ENCODE assay signal across 22 cellular contexts in genomic region chr9:21533597-21533996, GRCh38. TPM values are rescaled to one million over a fixed set of nuclear protein-coding genes. Genes with fewer than 3 reads are reported as not detected.
"Had no signal": no experiment of that assay in that cellular context is flagged by ENCODE, and none has a peak within 500 bp of the region (broad histone marks: within the 10 kb centered on the region; RNA-seq: fewer than 3 reads in every experiment).

No MANE protein-coding gene starts in this region.

- H3K4me1 Mint-ChIP-seq: activated CD4-positive, alpha-beta T cell treated with anti-CD3 and anti-CD28 coated beads, Interleukin-2, amount 10 ng/mL, durations not matched to agents 7 days and 5 days; activated T-helper 17 cell treated with anti-CD3 and anti-CD28 coated beads, Interleukin-2, amount 50 U/mL, for 72 hours; T-cell had no signal

- H3K27ac ChIP-seq: brain microvascular endothelial cell, cardiac muscle cell, SK-N-MC, VCaP had no signal

- H3K36me3 ChIP-seq: brain microvascular endothelial cell, cardiac muscle cell had no signal

- H3K27me3 Mint-ChIP-seq: activated CD4-positive, alpha-beta T cell treated with anti-CD3 and anti-CD28 coated beads, Interleukin-2, amount 10 ng/mL, durations not matched to agents 7 days and 5 days; activated naive CD8-positive, alpha-beta T cell had no signal

- ATAC-seq: activated T-helper 17 cell treated with anti-CD3 and anti-CD28 coated beads, Interleukin-2, amount 50 U/mL, for 72 hours; T-cell had no signal

- DNase-seq: activated CD4-positive, alpha-beta memory T cell treated with anti-CD3 and anti-CD28 coated beads for 36 hours; activated CD4-positive, alpha-beta T cell treated with anti-CD3 and anti-CD28 coated beads, Interleukin-2, amount 10 ng/mL, durations not matched to agents 7 days and 5 days; activated CD4-positive, CD25-positive, alpha-beta regulatory T cell; activated CD8-positive, alpha-beta memory T cell treated with anti-CD3 and anti-CD28 coated beads for 24 hours; activated gamma-delta T cell; activated naive CD4-positive, alpha-beta T cell treated with anti-CD3 and anti-CD28 coated beads for 36 hours; activated T-cell treated with anti-CD3 and anti-CD28 coated beads, Interleukin-2, amount 50 U/mL, for 48 hours; amygdala; brain microvascular endothelial cell; Karpas-422; NCI-H1048; NCI-H146; NCI-H187 treated with DMSO at 0.1 percent for 48 hours; NCI-H2081 treated with DMSO at 0.1 percent for 48 hours; NCI-H446; T-cell; T-helper 2 cell had no signal

- H3K9me3 Mint-ChIP-seq: activated CD4-positive, alpha-beta memory T cell treated with anti-CD3 and anti-CD28 coated beads for 36 hours; activated CD4-positive, alpha-beta T cell treated with anti-CD3 and anti-CD28 coated beads, Interleukin-2, amount 10 ng/mL, durations not matched to agents 7 days and 5 days; activated naive CD4-positive, alpha-beta T cell treated with anti-CD3 and anti-CD28 coated beads for 36 hours; activated T-helper 17 cell treated with anti-CD3 and anti-CD28 coated beads, Interleukin-2, amount 50 U/mL, for 72 hours; T-cell had no signal

- H3K27ac Mint-ChIP-seq: activated CD4-positive, alpha-beta memory T cell treated with anti-CD3 and anti-CD28 coated beads for 36 hours; activated CD4-positive, alpha-beta T cell treated with anti-CD3 and anti-CD28 coated beads, Interleukin-2, amount 10 ng/mL, durations not matched to agents 7 days and 5 days; activated naive CD4-positive, alpha-beta T cell treated with anti-CD3 and anti-CD28 coated beads for 36 hours; activated naive CD8-positive, alpha-beta T cell; activated T-helper 17 cell treated with anti-CD3 and anti-CD28 coated beads, Interleukin-2, amount 50 U/mL, for 72 hours; T-cell had no signal

- H3K27me3 ChIP-seq: brain microvascular endothelial cell, cardiac muscle cell had no signal

- H3K4me3 Mint-ChIP-seq: activated CD4-positive, alpha-beta memory T cell treated with anti-CD3 and anti-CD28 coated beads for 36 hours; activated CD4-positive, alpha-beta T cell treated with anti-CD3 and anti-CD28 coated beads, Interleukin-2, amount 10 ng/mL, durations not matched to agents 7 days and 5 days; activated naive CD4-positive, alpha-beta T cell treated with anti-CD3 and anti-CD28 coated beads for 36 hours; activated naive CD8-positive, alpha-beta T cell; activated T-helper 17 cell treated with anti-CD3 and anti-CD28 coated beads, Interleukin-2, amount 50 U/mL, for 72 hours; T-cell had no signal

- H3K4me3 ChIP-seq: cardiac muscle cell, SK-N-MC had no signal

RNA-seq across cellular contexts. Expression of gene IFNE, which starts 51.5 kb away (rescaled TPM):
- total RNA-seq: activated CD4-positive, alpha-beta memory T cell treated with anti-CD3 and anti-CD28 coated beads for 36 hours; activated CD4-positive, alpha-beta T cell treated with anti-CD3 and anti-CD28 coated beads, Interleukin-2, amount 10 ng/mL, durations not matched to agents 7 days and 5 days; activated naive CD4-positive, alpha-beta T cell treated with anti-CD3 and anti-CD28 coated beads for 36 hours; activated T-helper 17 cell treated with anti-CD3 and anti-CD28 coated beads, Interleukin-2, amount 50 U/mL, for 72 hours; cardiac muscle cell had no signal
- polyA plus RNA-seq: cardiac muscle cell had no signal
